ENCODE assay signal across 18 cellular contexts in genomic region chr4:168264903-168265302, GRCh38. TPM values are rescaled to one million over a fixed set of nuclear protein-coding genes. Genes with fewer than 3 reads are reported as not detected.
A peak's percentile ranks its signal among the peaks of the same experiment; 100 is the strongest.
DNase-seq lines count a peak whose midpoint lies in the region; TF ChIP-seq lines count a peak whose summit lies in the region.
"Had no signal": no experiment of that assay in that cellular context is flagged by ENCODE, and none has a peak within 500 bp of the region (broad histone marks: within the 10 kb centered on the region; RNA-seq: fewer than 3 reads in every experiment).

No MANE protein-coding gene starts in this region.

- H3K36me3 Mint-ChIP-seq in progenitor cell of endocrine pancreas (ENCODE audit: insufficient read depth): no peaks in the 10 kb centered on the region

- TF ChIP-seq CTCF in choroid plexus epithelial cell (conservative IDR thresholded peaks at IDR 0.05; ENCODE audit: low read depth, low read length) (no peak), progenitor cell of endocrine pancreas (IDR thresholded peaks at IDR 0.05; ENCODE audit: unreplicated experiment) (no peak)

- H3K4me1 Mint-ChIP-seq in progenitor cell of endocrine pancreas (ENCODE audit: low read depth): peaks cover 18% of the 10 kb centered on the region
- H3K4me1 Mint-ChIP-seq: nephron progenitor cell had no signal

- H3K27me3 Mint-ChIP-seq in progenitor cell of endocrine pancreas: no peaks in the 10 kb centered on the region

- H3K4me3 ChIP-seq in choroid plexus epithelial cell (ENCODE audit: low read depth, low read length): no peak overlapping the region
- H3K4me3 ChIP-seq in skeletal muscle cell (ENCODE audit: low read depth, low read length): no peak overlapping the region
- H3K4me3 ChIP-seq: BLaER1 had no signal

- H3K4me3 Mint-ChIP-seq in progenitor cell of endocrine pancreas (ENCODE audit: low read depth): no peak overlapping the region
- H3K4me3 Mint-ChIP-seq: activated CD8-positive, alpha-beta T cell treated with anti-CD3 and anti-CD28 coated beads, Interleukin-2, amount 10 ng/mL, durations not matched to agents 7 days and 5 days; nephron progenitor cell had no signal

- no peak overlapping the region for H3K27ac Mint-ChIP-seq in progenitor cell of endocrine pancreas
- H3K27ac Mint-ChIP-seq: activated CD8-positive, alpha-beta T cell treated with anti-CD3 and anti-CD28 coated beads, Interleukin-2, amount 10 ng/mL, durations not matched to agents 7 days and 5 days; nephron progenitor cell had no signal

- DNase-seq in NCI-H1092 (lab: John Stamatoyannopoulos, UW): peak; percentile 90
- peak; percentile 23 for DNase-seq in NCI-H2196 treated with DMSO at 0.1 percent for 48 hours (lab: John Stamatoyannopoulos, UW; ENCODE audit: unreplicated experiment)
- DNase-seq in choroid plexus epithelial cell (ENCODE audit: low read depth): peak; percentile 2
- DNase-seq in skeletal muscle cell (ENCODE audit: low read depth): peak; percentile 9
- DNase-seq in head of caudate nucleus: no peak
- no peak for DNase-seq in NCI-H1436 treated with DMSO at 0.1 percent for 48 hours (lab: John Stamatoyannopoulos, UW)
- no peak for DNase-seq in progenitor cell of endocrine pancreas (ENCODE audit: low spot score, unreplicated experiment)
- DNase-seq: activated CD8-positive, alpha-beta T cell treated with anti-CD3 and anti-CD28 coated beads, Interleukin-2, amount 10 ng/mL, durations not matched to agents 7 days and 5 days; amniotic stem cell; DND-41; foreskin fibroblast; GOT3; NCI-H226; nephron progenitor cell; stimulated activated CD4-positive, alpha-beta T cell treated with anti-CD3 and anti-CD28 coated beads, Interleukin-2, amount 100 ng/mL, for 48 hours; stimulated activated CD8-positive, alpha-beta memory T cell treated with anti-CD3 and anti-CD28 coated beads, Interleukin-4, amount 100 ng/mL, for 48 hours had no signal

- intact Hi-C loops in head of caudate nucleus (cut with DNase I): no loop called here

- no peaks in the 10 kb centered on the region for H3K9me3 Mint-ChIP-seq in progenitor cell of endocrine pancreas (ENCODE audit: low read depth)
- H3K9me3 Mint-ChIP-seq: nephron progenitor cell had no signal

RNA-seq across cellular contexts. Expression of gene DDX60, which starts 53.6 kb away (rescaled TPM):
- 0.71 and 0.74 TPM in 2 replicates for total RNA-seq in progenitor cell of endocrine pancreas
- total RNA-seq: OCI-LY7 had no signal

Comparison
In these comparisons a context has a peak if more than half of its experiments do, and no peak if none do; other contexts are left out.
1. DNase-seq: peak in NCI-H1092 (single experiment), NCI-H2196 treated with DMSO at 0.1 percent for 48 hours (single experiment), choroid plexus epithelial cell (single experiment) and skeletal muscle cell (single experiment); none in head of caudate nucleus (0 of 42), NCI-H1436 treated with DMSO at 0.1 percent for 48 hours (single experiment) and progenitor cell of endocrine pancreas (single experiment).